ENCODE assay signal across 4 cellular contexts in the genomic region with DNA sequence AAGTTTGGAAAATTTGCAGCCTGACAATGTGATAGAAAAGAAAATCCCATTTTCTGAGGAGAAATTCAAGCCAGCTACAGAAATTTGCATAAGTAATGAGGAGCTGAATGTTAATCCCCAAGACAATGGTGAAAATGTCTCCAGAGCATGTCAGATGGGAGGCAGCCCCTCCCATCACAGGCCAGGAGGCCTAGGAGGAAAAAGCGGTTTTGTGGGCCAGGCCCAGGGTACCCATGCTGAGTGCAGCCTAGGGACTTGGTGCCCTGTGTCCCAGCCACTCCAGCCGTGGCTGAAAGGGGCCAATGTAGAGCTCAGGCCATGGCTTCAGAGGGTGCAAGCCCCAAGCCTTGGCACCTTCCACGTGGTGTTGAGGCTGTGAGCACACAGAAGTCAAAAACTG.
DNase-seq lines count a peak whose midpoint lies in the region; ATAC-seq, FAIRE-seq and TF ChIP-seq lines count a peak whose summit lies in the region.
"Not testable (repeated sequence)": the region's sequence is repeated elsewhere in the genome, so short reads cannot be mapped to it uniquely, and the experiment has no call there.

No MANE protein-coding gene starts in this region.

- H3K9me1 ChIP-seq in K562 (ENCODE audit: control insufficient read depth, insufficient read depth, low read length): not testable (repeated sequence)

- H3K4me3 ChIP-seq in A549; HEK293 (ENCODE audit: low read depth, low read length); K562: not testable (repeated sequence)

- BruUV-seq in K562 (replicated peaks; lab: Mats Ljungman, UMichigan): not testable (repeated sequence)

- TF ChIP-seq EP300 in A549 (IDR thresholded peaks at IDR 0.05); K562 (IDR thresholded peaks at IDR 0.05; ENCODE audit: low read length): not testable (repeated sequence)

- 72% methylated on average over 3 of the region's 3 CpGs for WGBS in A549 (ENCODE audit: missing lambda C conversion rate)
- 54% methylated on average over 3 of the region's 3 CpGs for WGBS in K562 (ENCODE audit: insufficient coverage, low coverage, missing lambda C conversion rate)

- not testable (repeated sequence) for TF ChIP-seq POLR2A in A549 (IDR thresholded peaks at IDR 0.05; ENCODE audit: low read length); K562 (conservative IDR thresholded peaks at IDR 0.05)

- H3K36me3 Mint-ChIP-seq in endothelial cell (ENCODE audit: low read depth, unreplicated experiment): peaks cover 40% of the 10 kb centered on the region

- not testable (repeated sequence) for TF ChIP-seq RAD21 in A549 (conservative IDR thresholded peaks at IDR 0.05 in 1 of 2, IDR thresholded peaks at IDR 0.05 in 1 of 2); K562 (CRISPR knock-in tag; conservative IDR thresholded peaks at IDR 0.05 in 1 of 2, IDR thresholded peaks at IDR 0.05 in 1 of 2)

- intact Hi-C loops in K562 (cut with micrococcal nuclease): not testable (repeated sequence)

- peak overlapping the region; percentile 25 for H3K4me3 Mint-ChIP-seq in endothelial cell (ENCODE audit: unreplicated experiment)

- H3K9me3 Mint-ChIP-seq in endothelial cell (ENCODE audit: unreplicated experiment): not testable (repeated sequence)

- DNase-seq in A549 (ENCODE audit: low read depth in 1 of 2, low spot score in 1 of 2); K562 (ENCODE audit: extremely low read depth in 1 of 4, low spot score in 3 of 4); endothelial cell (ENCODE audit: low spot score): not testable (repeated sequence)

- not testable (repeated sequence) for H3K27ac Mint-ChIP-seq in endothelial cell (ENCODE audit: unreplicated experiment)

- TF ChIP-seq CTCF in A549 (IDR thresholded peaks at IDR 0.05); HEK293 (tag by site-specific recombination; IDR thresholded peaks at IDR 0.05); K562 (IDR thresholded peaks at IDR 0.05 in 2 of 3, conservative IDR thresholded peaks at IDR 0.05 in 1 of 3; ENCODE audit: insufficient read depth in 2 of 3, low read depth in 1 of 3, low read length in 3 of 3); endothelial cell (IDR thresholded peaks at IDR 0.05; ENCODE audit: unreplicated experiment): not testable (repeated sequence)

- not testable (repeated sequence) for H3K27me3 ChIP-seq in K562 (ENCODE audit: control insufficient read depth in 2 of 2, insufficient read depth in 2 of 2, low read length in 2 of 2)

- FAIRE-seq in A549 (lab: Jason Lieb, UNC); K562 (lab: Jason Lieb, UNC): not testable (repeated sequence)

- not testable (repeated sequence) for ATAC-seq in A549, K562

- H3K36me3 ChIP-seq in HEK293 (ENCODE audit: control insufficient read depth in 2 of 2, insufficient read depth in 1 of 2, low read length in 2 of 2); K562 (ENCODE audit: control insufficient read depth, insufficient read depth, low read length): not testable (repeated sequence)

- not testable (repeated sequence) for H3K4me1 ChIP-seq in A549; HEK293 (ENCODE audit: control insufficient read depth, insufficient read depth, low read length); K562 (replicated peaks in 1 of 2; ENCODE audit: control insufficient read depth in 2 of 2, insufficient read depth in 2 of 2, low read length in 2 of 2)

- H3K9me3 ChIP-seq in A549; HEK293 (ENCODE audit: control insufficient read depth, insufficient read depth, low read depth, low read length); K562 (replicated peaks; ENCODE audit: control insufficient read depth, insufficient read depth, low read depth, low read length): not testable (repeated sequence)

- H3K4me1 Mint-ChIP-seq in endothelial cell (ENCODE audit: unreplicated experiment): peaks cover 19% of the 10 kb centered on the region

- not testable (repeated sequence) for H3K79me2 ChIP-seq in K562 (ENCODE audit: control insufficient read depth, insufficient read depth, low read length)

- not testable (repeated sequence) for H4K20me1 ChIP-seq in K562 (replicated peaks; ENCODE audit: control insufficient read depth, insufficient read depth, low read length)

- CTCF ChIA-PET in A549 (lab: Yijun Ruan, JAX); HEK293 (lab: Yijun Ruan, JAX); K562 (lab: Yijun Ruan, JAX; ENCODE audit: low intra/inter-chr PET ratio): not testable (repeated sequence)

- H3K27me3 Mint-ChIP-seq in endothelial cell (ENCODE audit: unreplicated experiment): not testable (repeated sequence)

- POLR2A ChIA-PET in A549 (lab: Yijun Ruan, JAX); HEK293 (lab: Yijun Ruan, JAX): not testable (repeated sequence)
- POLR2A ChIA-PET in K562 (lab: Yijun Ruan, JAX): interaction anchor here (1.2 to 1.5 kb wide), 3 partner anchors 9 to 24 kb away, joined by 3 read pairs; no protein-coding TSS in a partner anchor

- not testable (repeated sequence) for H3K4me2 ChIP-seq in A549; K562 (ENCODE audit: insufficient read depth, low read length)

- not testable (repeated sequence) for H3K9ac ChIP-seq in K562 (ENCODE audit: insufficient read depth in 1 of 2, low read depth in 2 of 2, low read length in 2 of 2)

- in situ Hi-C loops in K562 (cut with MboI): not testable (repeated sequence)

- not testable (repeated sequence) for H2AFZ ChIP-seq in K562 (ENCODE audit: low read depth, low read length)

- H3K27ac ChIP-seq in A549; HEK293 (ENCODE audit: extremely low read depth, low read depth, low read length); K562 (ENCODE audit: extremely low read depth, low read depth, low read length): not testable (repeated sequence)

TF ChIP-seq in A549, 52 proteins besides CTCF, POLR2A, EP300 and RAD21:
- TF ChIP-seq ZFP36 (IDR thresholded peaks at IDR 0.05; ENCODE audit: borderline replicate concordance, partially characterized antibody): peak; percentile 8
TF ChIP-seq in A549: peak in this region for 1; not testable (repeated sequence) for 51.

TF ChIP-seq in HEK293, 187 proteins besides CTCF, POLR2A, EP300 and RAD21:
- peak; percentile 75 for TF ChIP-seq ZNF585B (tag by site-specific recombination; IDR thresholded peaks at IDR 0.05)

TF ChIP-seq in K562, 482 proteins besides CTCF, POLR2A, EP300 and RAD21:
- peak; percentile 65 for TF ChIP-seq ZFP36 (IDR thresholded peaks at IDR 0.05; ENCODE audit: low read depth, low read length, partially characterized antibody)
